Comparison of ENCODE assay signal across 1 cellular context in the genomic region with DNA sequence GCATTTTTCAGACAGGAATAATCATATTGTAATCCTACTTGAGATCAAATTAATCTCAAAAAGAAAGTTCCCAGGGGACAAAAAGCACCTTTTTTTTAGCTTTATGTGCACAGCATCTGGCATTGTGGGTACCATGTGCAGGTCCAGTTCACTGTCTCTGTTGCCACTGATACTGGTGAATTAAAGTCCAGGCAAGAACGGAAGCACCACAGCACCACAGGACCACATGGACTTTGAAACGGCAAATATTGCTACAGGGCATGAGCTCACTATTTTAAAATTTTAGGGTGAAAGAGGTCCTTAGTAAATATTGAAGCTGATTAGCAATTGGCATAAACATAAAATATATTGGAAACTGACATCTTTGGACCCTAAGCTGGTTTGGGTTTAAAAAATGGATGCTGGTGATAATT.
A peak's percentile ranks its signal among the peaks of the same experiment; 100 is the strongest.
TF ChIP-seq lines count a peak whose summit lies in the region.

No MANE protein-coding gene starts in this region.

TF ChIP-seq in liver, 16 proteins besides CTCF, POLR2A, EP300 and RAD21 (continued from another document):
- TF ChIP-seq ATF3 (IDR thresholded peaks at IDR 0.05): peak; percentile 86
